Comparison of ENCODE assay signal across 1 cellular context in the genomic region with DNA sequence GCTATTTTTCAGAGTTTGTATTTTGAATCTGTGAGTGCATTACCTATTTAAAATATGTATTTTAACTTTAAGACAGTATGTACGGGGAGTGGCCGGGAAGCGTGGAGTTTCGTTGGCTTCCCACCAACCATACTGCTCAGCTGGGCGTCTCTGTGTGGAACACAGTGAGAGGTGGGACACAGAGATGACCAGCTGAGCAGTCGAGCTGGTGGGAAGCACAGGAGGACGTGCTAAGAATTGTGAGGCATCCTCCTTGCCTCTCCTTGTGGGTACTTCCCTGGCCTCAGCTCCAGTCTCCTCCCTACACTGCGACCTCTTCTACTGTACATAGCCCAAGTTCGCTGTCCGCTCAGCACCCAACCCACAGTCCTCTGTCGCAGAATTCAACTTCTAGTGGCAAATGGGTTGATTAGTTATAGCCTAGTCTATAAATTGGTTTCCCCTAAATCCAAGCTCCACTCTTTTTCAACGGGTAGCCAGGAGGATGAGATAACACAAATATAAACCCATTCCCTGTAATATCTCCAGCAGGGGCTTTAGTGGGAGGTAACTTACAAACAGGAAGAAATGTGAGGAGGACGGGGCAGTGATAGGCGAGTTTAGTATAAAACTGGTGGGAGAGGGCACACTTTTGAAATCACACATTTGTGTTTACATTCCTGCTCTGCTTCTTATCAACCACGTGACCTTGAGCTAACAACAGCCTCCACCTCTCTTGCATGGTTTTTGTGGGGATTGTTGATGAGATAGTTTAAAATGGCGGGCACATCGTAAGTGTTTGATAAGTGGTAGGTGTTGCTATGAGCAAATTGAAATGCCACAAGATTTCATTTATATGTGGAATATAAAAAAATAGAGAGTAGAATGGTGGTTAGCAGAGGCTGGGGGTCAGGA.
TF ChIP-seq lines count a peak whose summit lies in the region.

No MANE protein-coding gene starts in this region.

TF ChIP-seq in K562, 482 proteins besides CTCF, POLR2A, EP300 and RAD21 (continued from another document):
- peak; percentile 77 for TF ChIP-seq TFE3 (CRISPR knock-in tag; IDR thresholded peaks at IDR 0.05)
- TF ChIP-seq ZNF143 (CRISPR knock-in tag; IDR thresholded peaks at IDR 0.05) = no peak
- TF ChIP-seq POLR2B (IDR thresholded peaks at IDR 0.05; ENCODE audit: low read depth, partially characterized antibody) = no peak
- no peak for TF ChIP-seq KLF6 (CRISPR knock-in tag; IDR thresholded peaks at IDR 0.05; ENCODE audit: borderline replicate concordance)
- TF ChIP-seq RAD51 (IDR thresholded peaks at IDR 0.05; ENCODE audit: borderline replicate concordance, low read depth) = peak; percentile 70
- no peak for TF ChIP-seq SNIP1 (IDR thresholded peaks at IDR 0.05; ENCODE audit: low read depth)
- no peak for TF ChIP-seq BCLAF1 (IDR thresholded peaks at IDR 0.05; ENCODE audit: borderline replicate concordance in 1 of 2, control insufficient read depth in 1 of 2, low read depth in 2 of 2, low read length in 1 of 2)
- no peak for TF ChIP-seq ARID1B (IDR thresholded peaks at IDR 0.05)
TF ChIP-seq in K562: peak in this region for 3.
